ENCODE assay signal across 10 cellular contexts in the genomic region with DNA sequence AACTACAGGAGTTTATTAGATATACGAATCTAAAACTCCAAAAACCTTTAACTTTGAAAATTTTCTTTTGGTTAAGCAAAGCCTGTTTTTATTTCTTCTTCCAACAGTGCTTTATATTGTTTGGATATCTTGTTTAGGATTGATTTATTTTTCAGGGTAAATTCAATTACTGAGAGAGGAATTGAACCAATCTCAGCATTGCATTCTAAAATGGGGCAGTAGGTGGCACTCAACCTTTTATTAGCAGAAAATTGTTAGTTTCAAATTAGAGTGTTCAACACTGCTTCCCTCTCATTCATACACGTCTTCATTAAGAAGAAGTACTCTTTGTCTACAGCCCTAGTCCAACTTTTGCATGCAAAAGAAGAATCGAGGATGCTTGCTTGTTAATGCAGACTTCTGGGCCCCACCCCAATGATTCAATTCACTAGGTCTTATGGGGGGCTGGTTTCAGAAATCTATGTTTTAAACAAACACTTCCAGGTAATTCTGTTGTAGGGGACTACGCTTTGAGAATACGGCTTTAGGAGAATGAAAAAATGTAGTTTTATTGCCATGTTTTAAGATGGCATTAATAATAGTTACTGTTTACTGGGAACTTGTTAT. TPM values are rescaled to one million over a fixed set of nuclear protein-coding genes. Genes with fewer than 3 reads are reported as not detected.
A peak's percentile ranks its signal among the peaks of the same experiment; 100 is the strongest.
DNase-seq lines count a peak whose midpoint lies in the region; ATAC-seq, FAIRE-seq and TF ChIP-seq lines count a peak whose summit lies in the region.
"Had no signal": no experiment of that assay in that cellular context is flagged by ENCODE, and none has a peak within 500 bp of the region (broad histone marks: within the 10 kb centered on the region; RNA-seq: fewer than 3 reads in every experiment).

No MANE protein-coding gene starts in this region.

- H3K36me3 ChIP-seq in heart left ventricle = peaks cover 0 to 62% (median 42%) of the 10 kb centered on the region in 9 donors
- peaks cover 14% of the 10 kb centered on the region; the same call in 1 of the 2 replicates for H3K36me3 ChIP-seq in PC-9 (ENCODE audit: low read depth)

- H3K79me2 ChIP-seq in PC-9 (ENCODE audit: low read depth) = no peaks in the 10 kb centered on the region

- TF ChIP-seq POLR2A in heart left ventricle (IDR thresholded peaks at IDR 0.05) = no peak

- intact Hi-C loops in heart left ventricle (cut with DNase I) (no loop called here), Right ventricle myocardium inferior (cut with DNase I) (no loop called here), PC-9 (cut with micrococcal nuclease; ENCODE audit: unreplicated experiment) (loop anchor here (2.0 kb wide), 1 partner anchor 61 kb away; no protein-coding TSS in a partner anchor)

- no peaks in the 10 kb centered on the region for H3K9me3 ChIP-seq in heart left ventricle
- H3K9me3 ChIP-seq in PC-9 (ENCODE audit: insufficient read depth, low read depth) = no peaks in the 10 kb centered on the region

- H2AFZ ChIP-seq in PC-9 = no peak overlapping the region

- no peaks in the 10 kb centered on the region for H3K9me2 ChIP-seq in PC-9 (ENCODE audit: insufficient read depth)

- CTCF ChIA-PET in PC-9 (lab: Charles Lee) = no interaction called here

- H3K27me3 ChIP-seq in heart left ventricle (no peaks in the 10 kb centered on the region), PC-9 (ENCODE audit: insufficient read depth, low read depth) (no peaks in the 10 kb centered on the region)

- no peak overlapping the region for H3K4me2 ChIP-seq in PC-9

- peaks cover 6% of the 10 kb centered on the region; the same call in 1 of the 2 replicates for H4K20me1 ChIP-seq in PC-9 (ENCODE audit: insufficient read depth)

- POLR2A ChIA-PET in PC-9 (lab: Charles Lee; ENCODE audit: unreplicated experiment) = no interaction called here

- peaks cover 0 to 23% (median 5%) of the 10 kb centered on the region in 12 donors for H3K4me1 ChIP-seq in heart left ventricle
- H3K4me1 ChIP-seq in PC-9 (replicated peaks; ENCODE audit: insufficient read depth) = no peaks in the 10 kb centered on the region

- 63 to 73% (median 67%) methylated on average over 5 of the region's 5 CpGs for WGBS in heart left ventricle, 4 donors

- ATAC-seq in heart left ventricle (no peak), Right ventricle myocardium inferior (no peak), HG02981 (IDR thresholded peaks at IDR 0.05; ENCODE audit: unreplicated experiment) (no peak)

- peaks cover 4% of the 10 kb centered on the region for H3F3A ChIP-seq in PC-9 (ENCODE audit: insufficient read depth, low read depth)

- TF ChIP-seq CTCF in heart left ventricle (IDR thresholded peaks at IDR 0.05) = peak; percentile 17 to 63 (median 52)
- TF ChIP-seq CTCF in PC-9 (conservative IDR thresholded peaks at IDR 0.05) = peak; percentile 73

- no peak for DNase-seq in heart left ventricle
- no peak for DNase-seq in Right ventricle myocardium inferior (ENCODE audit: missing footprints)
- DNase-seq in PC-9 = no peak
- DNase-seq in globus pallidus (ENCODE audit: low spot score) = peak; percentile 41
- peak; percentile 14 for DNase-seq in urothelium cell line (ENCODE audit: low spot score)
- no peak for DNase-seq in activated T-cell treated with anti-CD3 and anti-CD28 coated beads, Interleukin-2, amount 50 U/mL, for 1 hour
- no peak for DNase-seq in glomerular visceral epithelial cell (ENCODE audit: extremely low spot score)
- DNase-seq: GDM1, MV-4-11 had no signal

- no peak for FAIRE-seq in urothelium cell line (lab: Jason Lieb, UNC)

- H3K4me3 ChIP-seq in heart left ventricle = peak overlapping the region in 2 of 12 donors; percentile 2 to 20
- no peak overlapping the region for H3K4me3 ChIP-seq in PC-9

- no TSS peak for BruUV-seq in PC-9 (replicated peaks; lab: Mats Ljungman, UMichigan)

- H3K27ac ChIP-seq in heart left ventricle (peak overlapping the region in 1 of 12 donors; percentile 47), PC-9 (no peak overlapping the region)

RNA-seq across cellular contexts. Expression of gene MRPL22, which starts 26.6 kb away (rescaled TPM):
- total RNA-seq in heart left ventricle = 10 to 100 TPM; 25.7 to 76.3 (median 58.0) TPM
- 100 to 1,000 TPM in 1 of 2 donors, 10 to 100 TPM in 1; 90.1 to 144 TPM for polyA plus RNA-seq in heart left ventricle
- 74.7 TPM for total RNA-seq in Right ventricle myocardium inferior
- total RNA-seq in PC-9 (2021) = 80.8 and 94.0 TPM in 2 replicates

RNA-seq across cellular contexts. Expression of gene GEMIN5, which starts 29.5 kb away (rescaled TPM):
- total RNA-seq in heart left ventricle (10 to 100 TPM; 12.7 to 19.3 (median 16.5) TPM), Right ventricle myocardium inferior (13.0 TPM), PC-9 (2021) (17.7 and 18.6 TPM in 2 replicates)
- 1 to 10 TPM; 4.1 to 9.5 TPM for polyA plus RNA-seq in heart left ventricle

RNA-seq across cellular contexts. Expression of gene KIF4B, which starts 46.0 kb away (rescaled TPM):
- total RNA-seq in heart left ventricle (under 1 TPM in 2 of 9 donors, not detected in 7; 0.07 to 0.21 TPM), Right ventricle myocardium inferior (not detected), PC-9 (2021) (0.13 TPM in 1 of 2 replicates, not detected in the other)
- not detected for polyA plus RNA-seq in heart left ventricle

Comparison
In these comparisons a context has a peak if more than half of its experiments do, and no peak if none do; other contexts are left out.
1. DNase-seq: peak in globus pallidus (single experiment) and urothelium cell line (single experiment); none in heart left ventricle (0 of 5), Right ventricle myocardium inferior (single experiment), PC-9 (0 of 2), activated T-cell treated with anti-CD3 and anti-CD28 coated beads, Interleukin-2, amount 50 U/mL, for 1 hour (single experiment) and glomerular visceral epithelial cell (single experiment).